In the genomic region with DNA sequence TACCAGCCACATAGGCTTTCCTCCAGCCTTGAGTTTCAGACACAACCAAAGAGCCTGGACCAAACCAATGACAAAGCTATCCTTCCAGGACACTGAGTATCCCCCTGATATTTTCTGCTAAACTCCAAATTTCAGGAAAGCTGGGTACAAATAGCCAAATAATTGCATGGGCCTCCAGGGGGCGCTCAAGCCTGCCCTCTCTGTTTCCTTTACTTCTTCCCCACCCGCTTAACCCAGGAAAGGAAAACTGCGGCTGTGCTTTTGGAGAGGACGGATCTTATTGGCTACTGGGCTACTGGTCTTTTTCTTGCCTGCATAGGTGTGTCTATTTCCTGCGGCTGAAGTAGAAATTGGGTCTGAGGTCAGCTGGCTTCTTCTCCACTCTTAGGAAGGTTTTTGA, we compare ENCODE assay signal across 8 cellular contexts. TPM values are rescaled to one million over a fixed set of nuclear protein-coding genes. Genes with fewer than 3 reads are reported as not detected.
A peak's percentile ranks its signal among the peaks of the same experiment; 100 is the strongest.
DNase-seq lines count a peak whose midpoint lies in the region; ATAC-seq lines count a peak whose summit lies in the region.

No MANE protein-coding gene starts in this region.

- peaks cover 35% of the 10 kb centered on the region for H3K9me3 Mint-ChIP-seq in activated CD4-positive, alpha-beta memory T cell treated with anti-CD3 and anti-CD28 coated beads for 36 hours
- H3K9me3 Mint-ChIP-seq in memory B cell: peaks cover 11% of the 10 kb centered on the region

- H3K36me3 Mint-ChIP-seq in activated CD4-positive, alpha-beta memory T cell treated with anti-CD3 and anti-CD28 coated beads for 36 hours: peaks cover 9% of the 10 kb centered on the region
- peaks cover 4% of the 10 kb centered on the region for H3K36me3 Mint-ChIP-seq in memory B cell

- POLR2A ChIA-PET in activated CD4-positive, alpha-beta memory T cell treated with anti-CD3 and anti-CD28 coated beads for 36 hours (lab: Charles Lee): no interaction called here

- H3K4me3 Mint-ChIP-seq in activated CD4-positive, alpha-beta memory T cell treated with anti-CD3 and anti-CD28 coated beads for 36 hours: no peak overlapping the region
- H3K4me3 Mint-ChIP-seq in memory B cell: no peak overlapping the region

- peaks cover 2% of the 10 kb centered on the region for H3K27me3 Mint-ChIP-seq in activated CD4-positive, alpha-beta memory T cell treated with anti-CD3 and anti-CD28 coated beads for 36 hours
- H3K27me3 Mint-ChIP-seq in memory B cell: peaks cover 2% of the 10 kb centered on the region

- ATAC-seq in memory B cell (ENCODE audit: low read depth) (peak; percentile 53), HG03442 (IDR thresholded peaks at IDR 0.05; ENCODE audit: unreplicated experiment) (no peak)

- H3K27ac Mint-ChIP-seq in activated CD4-positive, alpha-beta memory T cell treated with anti-CD3 and anti-CD28 coated beads for 36 hours: no peak overlapping the region
- H3K27ac Mint-ChIP-seq in memory B cell: no peak overlapping the region

- DNase-seq in NCI-H2227 (lab: John Stamatoyannopoulos, UW; ENCODE audit: unreplicated experiment) (peak; percentile 14), NCI-H2227 treated with DMSO at 0.1 percent for 48 hours (lab: John Stamatoyannopoulos, UW) (no peak), NCI-H446 (lab: John Stamatoyannopoulos, UW) (peak; percentile 12 to 47), memory B cell (ENCODE audit: low spot score in 2 of 2) (peak; percentile 56 to 62)
- peak; percentile 75 for DNase-seq in activated CD4-positive, alpha-beta memory T cell treated with anti-CD3 and anti-CD28 coated beads for 36 hours
- peak; percentile 57 for DNase-seq in effector CD4-positive, alpha-beta T cell
- DNase-seq in stimulated activated CD8-positive, alpha-beta memory T cell treated with anti-CD3 and anti-CD28 coated beads, Interleukin-4, amount 100 ng/mL, for 1 hour (ENCODE audit: low read depth in 2 of 2, low spot score in 1 of 2): peak; percentile 33 to 53

- CTCF ChIA-PET in activated CD4-positive, alpha-beta memory T cell treated with anti-CD3 and anti-CD28 coated beads for 36 hours (lab: Charles Lee): interaction anchor here (0.6 to 13.1 kb wide), 24 partner anchors 9 to 1241 kb away, joined by 3 to 187 read pairs (median 4); a partner anchor contains a TSS

- intact Hi-C loops in activated CD4-positive, alpha-beta memory T cell treated with anti-CD3 and anti-CD28 coated beads for 36 hours (cut with micrococcal nuclease): loop anchor here (1.0 kb wide), 1 partner anchor 47 kb away; no protein-coding TSS in a partner anchor

- H3K4me1 Mint-ChIP-seq in activated CD4-positive, alpha-beta memory T cell treated with anti-CD3 and anti-CD28 coated beads for 36 hours (ENCODE audit: low read depth): peaks cover 2% of the 10 kb centered on the region
- peaks cover 2% of the 10 kb centered on the region for H3K4me1 Mint-ChIP-seq in memory B cell

RNA-seq across cellular contexts. Expression of a gene that starts 30.1 kb away (rescaled TPM):
- 10 to 100 TPM; 23.2 to 29.0 TPM for total RNA-seq in activated CD4-positive, alpha-beta memory T cell treated with anti-CD3 and anti-CD28 coated beads for 36 hours

RNA-seq across cellular contexts. Expression of a gene that starts 30.2 kb away (rescaled TPM):
- 10 to 100 TPM; 19.7 to 19.8 TPM for total RNA-seq in activated CD4-positive, alpha-beta memory T cell treated with anti-CD3 and anti-CD28 coated beads for 36 hours

RNA-seq across cellular contexts. Expression of a gene that starts 47.7 kb away (rescaled TPM):
- not detected for total RNA-seq in activated CD4-positive, alpha-beta memory T cell treated with anti-CD3 and anti-CD28 coated beads for 36 hours

RNA-seq across cellular contexts. Expression of a gene that starts 50.3 kb away (rescaled TPM):
- not detected for total RNA-seq in activated CD4-positive, alpha-beta memory T cell treated with anti-CD3 and anti-CD28 coated beads for 36 hours
